In the genomic region with DNA sequence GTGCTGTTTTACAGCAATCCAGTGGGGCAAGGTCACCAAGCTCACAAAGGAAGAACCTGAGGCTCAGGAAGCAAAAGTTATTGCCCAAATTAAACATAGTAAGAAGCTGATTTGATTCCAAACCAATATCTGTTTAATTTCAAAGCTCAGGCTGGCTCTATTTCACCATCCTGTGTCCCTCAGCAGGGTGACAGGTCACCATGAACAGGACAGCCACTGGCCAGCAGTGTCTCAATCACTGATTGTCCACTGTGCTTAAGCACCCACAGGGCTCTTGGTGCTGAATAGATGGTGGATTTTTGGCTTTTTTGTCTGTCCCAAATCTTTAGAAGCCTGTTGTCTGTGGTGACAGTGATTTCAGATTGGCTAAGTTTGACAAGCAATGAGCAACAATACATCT, we compare ENCODE assay signal across 24 cellular contexts.
"Had no signal": no experiment of that assay in that cellular context is flagged by ENCODE, and none has a peak within 500 bp of the region (broad histone marks: within the 10 kb centered on the region; RNA-seq: fewer than 3 reads in every experiment).

No MANE protein-coding gene starts in this region.

- H3K27me3 ChIP-seq: ovary, right atrium auricular region, right lobe of liver, tibial nerve, vagina had no signal

- H3K36me3 Mint-ChIP-seq: mesothelial cell of epicardium; natural killer cell; stimulated activated memory B cell treated with anti-CD40 and anti-IgM and Interleukin-4, amounts not matched to agents 10 μg/mL and 1 μg/mL and 100 μg/mL, for 72 hours; type B pancreatic cell had no signal

- H3K4me1 Mint-ChIP-seq: naive B cell; natural killer cell; stimulated activated memory B cell treated with anti-CD40 and anti-IgM and Interleukin-4, amounts not matched to agents 10 μg/mL and 1 μg/mL and 100 μg/mL, for 72 hours had no signal

- H3K9me3 ChIP-seq: lower lobe of right lung, ovary, right atrium auricular region, right lobe of liver, tibial nerve, vagina had no signal

- H3K36me3 ChIP-seq: lower lobe of right lung, ovary, right atrium auricular region, right lobe of liver, tibial nerve, vagina had no signal

- H3K27ac ChIP-seq: lower lobe of right lung, ovary, right atrium auricular region, right lobe of liver, tibial nerve, vagina had no signal

- H3K4me3 Mint-ChIP-seq: mesothelial cell of epicardium; naive B cell; natural killer cell; nephron progenitor cell; stimulated activated memory B cell treated with anti-CD40 and anti-IgM and Interleukin-4, amounts not matched to agents 10 μg/mL and 1 μg/mL and 100 μg/mL, for 72 hours; stimulated activated naive CD8-positive, alpha-beta T cell treated with anti-CD3 and anti-CD28 coated beads, Interleukin-15, amount 100 ng/mL, for 72 hours; type B pancreatic cell had no signal

- H3K9me3 Mint-ChIP-seq: mesothelial cell of epicardium; natural killer cell; nephron progenitor cell; stimulated activated naive CD8-positive, alpha-beta T cell treated with anti-CD3 and anti-CD28 coated beads, Interleukin-15, amount 100 ng/mL, for 72 hours had no signal

- H3K27ac Mint-ChIP-seq: mesothelial cell of epicardium; naive B cell; natural killer cell; nephron progenitor cell; progenitor cell of endocrine pancreas; stimulated activated memory B cell treated with anti-CD40 and anti-IgM and Interleukin-4, amounts not matched to agents 10 μg/mL and 1 μg/mL and 100 μg/mL, for 72 hours; stimulated activated naive CD8-positive, alpha-beta T cell treated with anti-CD3 and anti-CD28 coated beads, Interleukin-15, amount 100 ng/mL, for 72 hours; type B pancreatic cell had no signal

- ATAC-seq: natural killer cell; stimulated activated memory B cell treated with anti-CD40 and anti-IgM and Interleukin-4, amounts not matched to agents 10 μg/mL and 1 μg/mL and 100 μg/mL, for 72 hours; stimulated activated naive CD8-positive, alpha-beta T cell treated with anti-CD3 and anti-CD28 coated beads, Interleukin-15, amount 100 ng/mL, for 72 hours had no signal

- H3K4me2 ChIP-seq: smooth muscle cell had no signal

- H3K4me1 ChIP-seq: lower lobe of right lung, right atrium auricular region, right lobe of liver, vagina had no signal

- DNase-seq: islet precursor cell; lower lobe of right lung; mammary epithelial cell; mesendoderm; naive B cell; natural killer cell; nephron progenitor cell; stimulated activated CD4-positive, alpha-beta T cell treated with anti-CD3 and anti-CD28 coated beads, Interleukin-1b, Interleukin-23, amount 100 ng/mL, for 48 hours; stimulated activated CD4-positive, alpha-beta T cell treated with anti-CD3 and anti-CD28 coated beads, Interleukin-2, amount 100 ng/mL, for 48 hours; stimulated activated CD4-positive, alpha-beta T cell treated with anti-CD3 and anti-CD28 coated beads, Interleukin-4, amount 100 ng/mL, for 4 hours; stimulated activated CD8-positive, alpha-beta memory T cell treated with anti-CD3 and anti-CD28 coated beads, Interleukin-4, amount 100 ng/mL, for 48 hours; stimulated activated naive CD4-positive, alpha-beta T cell treated with Interleukin-2 at 50 U/mL for 16 hours; stimulated activated naive CD8-positive, alpha-beta T cell treated with anti-CD3 and anti-CD28 coated beads, Interleukin-15, amount 100 ng/mL, for 72 hours; substantia nigra had no signal

- H3K4me3 ChIP-seq: lower lobe of right lung, ovary, right atrium auricular region, right lobe of liver, smooth muscle cell, tibial nerve, vagina had no signal
